In the genomic region with DNA sequence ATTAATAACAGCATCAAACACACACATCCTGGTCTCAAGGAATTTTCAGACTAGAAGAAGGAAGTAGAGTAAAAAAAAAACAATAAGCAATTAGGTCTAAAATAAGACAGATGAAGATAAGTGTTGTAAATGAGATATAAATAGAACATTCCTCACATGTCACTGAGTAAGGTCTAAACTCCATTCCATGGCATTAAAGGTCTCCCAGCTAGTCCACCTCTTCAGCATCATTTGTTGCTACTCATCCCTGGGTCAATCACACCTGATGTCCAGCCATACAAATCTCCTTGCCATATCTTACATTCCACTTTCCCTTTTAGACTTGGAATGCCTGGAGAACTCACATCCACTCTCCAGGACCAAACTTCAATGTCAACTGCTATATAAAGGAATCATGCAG, we compare ENCODE assay signal across 27 cellular contexts.
"Had no signal": no experiment of that assay in that cellular context is flagged by ENCODE, and none has a peak within 500 bp of the region (broad histone marks: within the 10 kb centered on the region; RNA-seq: fewer than 3 reads in every experiment).

No MANE protein-coding gene starts in this region.

- H3K27me3 Mint-ChIP-seq: effector memory CD8-positive, alpha-beta T cell; stimulated activated memory B cell treated with anti-CD40 and anti-IgM and Interleukin-4, amounts not matched to agents 10 μg/mL and 1 μg/mL and 100 μg/mL, for 72 hours; stimulated activated naive CD8-positive, alpha-beta T cell treated with anti-CD3 and anti-CD28 coated beads, Interleukin-15, Interleukin-2, amounts not matched to agents 100 ng/mL and 50 ng/mL, for 24 hours had no signal

- DNase-seq: cerebellar nuclear complex; cortex of kidney; effector memory CD8-positive, alpha-beta T cell; erythroblast; esophagus squamous epithelium; foreskin melanocyte; glutamatergic neuron; heart right ventricle; hypothalamus; immature natural killer cell; islet precursor cell; kidney glomerular epithelial cell; mesendoderm; midbrain; natural killer cell; occipital lobe; ovary; posterior cingulate gyrus; psoas muscle; retina; right lobe of liver; stimulated activated CD4-positive, alpha-beta T cell treated with anti-CD3 and anti-CD28 coated beads, Interleukin-2, amount 100 ng/mL, for 24 hours; stimulated activated CD4-positive, alpha-beta T cell treated with anti-CD3 and anti-CD28 coated beads, Interleukin-4, amount 100 ng/mL, for 4 hours; upper lobe of left lung had no signal

- ATAC-seq: effector memory CD8-positive, alpha-beta T cell; left lobe of liver; natural killer cell; psoas muscle; right lobe of liver; stimulated activated memory B cell treated with anti-CD40 and anti-IgM and Interleukin-4, amounts not matched to agents 10 μg/mL and 1 μg/mL and 100 μg/mL, for 72 hours had no signal

- H3K36me3 Mint-ChIP-seq: immature natural killer cell; natural killer cell; stimulated activated memory B cell treated with anti-CD40 and anti-IgM and Interleukin-4, amounts not matched to agents 10 μg/mL and 1 μg/mL and 100 μg/mL, for 72 hours had no signal

- H3K4me3 Mint-ChIP-seq: effector memory CD8-positive, alpha-beta T cell; immature natural killer cell; natural killer cell; stimulated activated memory B cell treated with anti-CD40 and anti-IgM and Interleukin-4, amounts not matched to agents 10 μg/mL and 1 μg/mL and 100 μg/mL, for 72 hours; stimulated activated naive CD8-positive, alpha-beta T cell treated with anti-CD3 and anti-CD28 coated beads, Interleukin-15, Interleukin-2, amounts not matched to agents 100 ng/mL and 50 ng/mL, for 24 hours had no signal

- H3K9me3 Mint-ChIP-seq: stimulated activated memory B cell treated with anti-CD40 and anti-IgM and Interleukin-4, amounts not matched to agents 10 μg/mL and 1 μg/mL and 100 μg/mL, for 72 hours had no signal
